Comparison of ENCODE assay signal across 8 cellular contexts in genomic region chr13:52127378-52127777, GRCh38. TPM values are rescaled to one million over a fixed set of nuclear protein-coding genes. Genes with fewer than 3 reads are reported as not detected.
DNase-seq lines count a peak whose midpoint lies in the region; ATAC-seq, FAIRE-seq and TF ChIP-seq lines count a peak whose summit lies in the region.

No MANE protein-coding gene starts in this region.

- no peak for TF ChIP-seq CTCF in Calu3 (IDR thresholded peaks at IDR 0.05; ENCODE audit: unreplicated experiment)
- no peak for TF ChIP-seq CTCF in Panc1 (IDR thresholded peaks at IDR 0.05)
- no peak for TF ChIP-seq CTCF in kidney (IDR thresholded peaks at IDR 0.05; ENCODE audit: borderline replicate concordance, extremely low read depth, insufficient read depth)

- H3K36me3 ChIP-seq in Panc1 (ENCODE audit: control insufficient read depth, insufficient read depth, low read length) (peaks cover 2% of the 10 kb centered on the region; the same call in 1 of the 2 replicates), kidney (ENCODE audit: control insufficient read depth in 1 of 2, insufficient read depth in 2 of 2, low read length in 2 of 2) (peaks cover 5 to 11% of the 10 kb centered on the region in 2 donors), mesendoderm (ENCODE audit: control insufficient read depth, insufficient read depth, low read length) (no peaks in the 10 kb centered on the region)

- intact Hi-C loops in Calu3 (cut with micrococcal nuclease; ENCODE audit: unreplicated experiment), result loop anchor here (1.0 to 2.0 kb wide), 3 partner anchors 127 to 313 kb away; no protein-coding TSS in a partner anchor
- intact Hi-C loops in Panc1 (cut with micrococcal nuclease; ENCODE audit: unreplicated experiment), result loop anchor here (2.0 to 5.0 kb wide), 2 partner anchors 130 to 231 kb away; no protein-coding TSS in a partner anchor
- intact Hi-C loops in kidney (cut with DNase I), result loop anchor here (10.0 kb wide), 1 partner anchor 133 kb away; no protein-coding TSS in a partner anchor

- H3K27me3 ChIP-seq in Panc1 (ENCODE audit: control insufficient read depth, insufficient read depth, low read length) (no peaks in the 10 kb centered on the region), mesendoderm (ENCODE audit: insufficient read depth, low read length, poor library complexity) (no peaks in the 10 kb centered on the region)

- H3K36me3 Mint-ChIP-seq in Calu3 (ENCODE audit: insufficient read depth, unreplicated experiment), result peaks cover 10% of the 10 kb centered on the region

- no peaks in the 10 kb centered on the region for H3K79me2 ChIP-seq in mesendoderm (ENCODE audit: control insufficient read depth, insufficient read depth, low read length)

- H3K4me1 Mint-ChIP-seq in Calu3 (ENCODE audit: low read depth, unreplicated experiment), result no peaks in the 10 kb centered on the region

- H4K8ac ChIP-seq in mesendoderm (ENCODE audit: low read depth, low read length), result no peak overlapping the region

- no peak for DNase-seq in Calu3
- DNase-seq in Panc1 (ENCODE audit: low read depth, low spot score), result no peak
- no peak for DNase-seq in kidney
- DNase-seq in mesendoderm, result no peak
- no peak for DNase-seq in GM19240 (ENCODE audit: insufficient read length, low spot score)
- DNase-seq in dedifferentiated amniotic fluid mesenchymal stem cell (ENCODE audit: extremely low spot score), result no peak
- no peak for DNase-seq in AG08395 (ENCODE audit: low spot score)

- no peak overlapping the region for H3K27ac ChIP-seq in Panc1 (ENCODE audit: low read length)
- H3K27ac ChIP-seq in kidney (ENCODE audit: low read depth in 2 of 2, low read length in 2 of 2), result no peak overlapping the region
- H3K27ac ChIP-seq in mesendoderm (ENCODE audit: low read depth, low read length), result no peak overlapping the region

- peak overlapping the region in 1 of 2 donors; percentile 56 for H3K9ac ChIP-seq in kidney (ENCODE audit: low read length in 2 of 2)
- no peak overlapping the region for H3K9ac ChIP-seq in mesendoderm (ENCODE audit: low read length)

- H3K9me3 Mint-ChIP-seq in Calu3 (ENCODE audit: low read depth, unreplicated experiment), result peaks cover 3% of the 10 kb centered on the region

- no peaks in the 10 kb centered on the region for H3K79me1 ChIP-seq in mesendoderm (ENCODE audit: low read length)

- no TSS peak for BruUV-seq in Calu3 (replicated peaks; lab: Mats Ljungman, UMichigan)
- no TSS peak for BruUV-seq in Panc1 (replicated peaks; lab: Mats Ljungman, UMichigan)

- no peak overlapping the region for H2BK15ac ChIP-seq in mesendoderm (replicated peaks; ENCODE audit: low read depth)

- CTCF ChIA-PET in Calu3 (lab: Charles Lee), result interaction anchor here (0.7 to 1.7 kb wide), 8 partner anchors 74 to 841 kb away, joined by 3 to 8 read pairs (median 4); partner anchors contain the start of gene ALG11
- CTCF ChIA-PET in Panc1 (lab: Charles Lee), result interaction anchor here (1.0 to 1.5 kb wide), 3 partner anchors 128 to 232 kb away, joined by 3 to 5 read pairs (median 3); no protein-coding TSS in a partner anchor

- POLR2A ChIA-PET in Panc1 (lab: Charles Lee), result no interaction called here

- ATAC-seq in GM21576 (IDR thresholded peaks at IDR 0.05; ENCODE audit: unreplicated experiment) (peak; percentile 11), Panc1 (peak; percentile 13; the same call in 1 of the 2 replicates)

- no peak overlapping the region for H3K4ac ChIP-seq in mesendoderm (ENCODE audit: low read depth, low read length)

- H3K4me1 ChIP-seq in Panc1 (ENCODE audit: control insufficient read depth, insufficient read depth, low read length), result peaks cover 7% of the 10 kb centered on the region; the same call in 1 of the 2 replicates
- peaks cover 5 to 6% of the 10 kb centered on the region in 2 donors for H3K4me1 ChIP-seq in kidney (ENCODE audit: control insufficient read depth in 1 of 2, insufficient read depth in 1 of 2, low read depth in 1 of 2, low read length in 2 of 2)
- H3K4me1 ChIP-seq in mesendoderm (ENCODE audit: control insufficient read depth, low read depth, low read length), result no peaks in the 10 kb centered on the region

- no peaks in the 10 kb centered on the region for H3K9me3 ChIP-seq in Panc1 (ENCODE audit: control insufficient read depth, insufficient read depth, low read depth, low read length)
- H3K9me3 ChIP-seq in kidney (ENCODE audit: control insufficient read depth in 1 of 2, low read length in 2 of 2), result no peaks in the 10 kb centered on the region

- no peak overlapping the region for H3K27ac Mint-ChIP-seq in Calu3 (ENCODE audit: unreplicated experiment)

- no peak overlapping the region for H3K4me2 ChIP-seq in mesendoderm (ENCODE audit: low read length)

- H3K27me3 Mint-ChIP-seq in Calu3 (ENCODE audit: unreplicated experiment), result no peaks in the 10 kb centered on the region

- no peak for FAIRE-seq in kidney (lab: Jason Lieb, UNC)

- H2AK5ac ChIP-seq in mesendoderm (ENCODE audit: low read length), result no peak overlapping the region

- H3K18ac ChIP-seq in mesendoderm (ENCODE audit: low read length), result no peak overlapping the region

- H2BK5ac ChIP-seq in mesendoderm (ENCODE audit: low read length), result no peak overlapping the region

- peak overlapping the region; percentile 82 for H3K4me3 Mint-ChIP-seq in Calu3 (ENCODE audit: low read depth, unreplicated experiment)

- no peak overlapping the region for H2BK120ac ChIP-seq in mesendoderm (ENCODE audit: low read depth, low read length)

- in situ Hi-C loops in Panc1 (cut with HindIII; ENCODE audit: low pct_unique_long_range_greater_than_20kb, low sequenced_read_pairs), result no loop called here

- WGBS in mesendoderm (ENCODE audit: extremely low coverage, insufficient coverage, low lambda C conversion rate), result no CpG with 5 or more reads among the region's 6 CpGs

- no peak overlapping the region for H4K5ac ChIP-seq in mesendoderm (ENCODE audit: low read length)

- H3K56ac ChIP-seq in mesendoderm (ENCODE audit: low read length), result no peak overlapping the region

- H3K4me3 ChIP-seq in Panc1 (ENCODE audit: low read depth in 2 of 2, low read length in 2 of 2) (no peak overlapping the region), kidney (ENCODE audit: low read length in 2 of 2) (peak overlapping the region; percentile 44 to 83), mesendoderm (ENCODE audit: low read length) (no peak overlapping the region)

- H3K23ac ChIP-seq in mesendoderm (ENCODE audit: low read length), result no peak overlapping the region

RNA-seq across cellular contexts. Expression of gene NEK5, which starts 1.5 kb away (rescaled TPM):
- total RNA-seq in Calu3 (2022) (0.38 and 0.54 TPM in 2 replicates), Panc1 (2021; ENCODE audit: unreplicated experiment) (0.08 TPM), kidney (1.2 TPM)
- polyA plus RNA-seq in Panc1 (2012; ENCODE audit: insufficient read length), result 0.24 TPM
- 0.39 TPM for polyA plus RNA-seq in kidney (ENCODE audit: insufficient read depth, low read depth, low replicate concordance)
- polyA plus RNA-seq in mesendoderm (2013, experiment 1 of 2), result 0.67 TPM
- polyA plus RNA-seq in mesendoderm (2013, experiment 2 of 2), result 0.64 TPM

RNA-seq across cellular contexts. Expression of gene NEK3, which starts 32.0 kb away (rescaled TPM):
- total RNA-seq in Calu3 (2022) (2.7 and 5.1 TPM in 2 replicates), Panc1 (2021; ENCODE audit: unreplicated experiment) (12.0 TPM), kidney (21.1 TPM)
- polyA plus RNA-seq in Panc1 (2012; ENCODE audit: insufficient read length), result 10.0 TPM
- polyA plus RNA-seq in kidney (ENCODE audit: insufficient read depth, low read depth, low replicate concordance), result 17.4 TPM
- polyA plus RNA-seq in mesendoderm (2013, experiment 1 of 2), result 26.5 TPM
- polyA plus RNA-seq in mesendoderm (2013, experiment 2 of 2), result 27.1 TPM

Comparison
In these comparisons a context has a peak if more than half of its experiments do, and no peak if none do; other contexts are left out.
1. H3K4me3 ChIP-seq: peak in kidney (2 of 2); none in Panc1 (0 of 2) and mesendoderm (single experiment).